8 cellular contexts compared by ENCODE assay signal in the genomic region with DNA sequence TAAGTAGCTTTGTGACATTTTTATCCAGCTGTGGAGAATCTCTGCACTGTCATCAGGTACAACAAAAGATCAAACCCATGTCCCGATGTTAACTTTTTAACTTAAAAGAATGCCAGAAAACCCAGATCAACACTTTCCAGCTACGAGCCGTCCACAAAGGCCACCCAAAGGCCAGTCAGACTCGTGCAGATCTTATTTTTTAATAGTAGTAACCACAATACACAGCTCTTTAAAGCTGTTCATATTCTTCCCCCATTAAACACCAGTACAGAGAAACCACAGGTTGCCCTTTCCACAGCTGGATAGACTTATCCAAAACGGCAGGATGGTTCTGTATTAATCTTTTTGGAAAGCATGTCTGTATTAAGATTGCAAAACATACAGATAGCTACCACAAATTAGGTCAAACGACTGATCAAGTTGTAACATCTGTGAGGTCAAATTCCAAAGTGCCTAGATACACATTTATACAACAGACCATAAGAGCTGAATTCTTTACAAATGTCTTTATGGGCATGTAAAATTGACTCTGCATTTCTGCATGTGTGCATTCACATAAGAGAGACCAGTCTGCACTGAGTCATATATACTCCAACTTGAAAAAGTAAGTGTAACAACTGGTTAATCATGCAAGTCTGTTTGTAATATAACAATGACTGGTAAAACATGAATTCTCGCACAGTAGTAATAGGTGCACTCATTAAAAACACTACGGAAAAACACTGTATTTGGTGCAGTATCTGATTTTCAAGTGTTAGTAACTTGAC. TPM values are rescaled to one million over a fixed set of nuclear protein-coding genes. Genes with fewer than 3 reads are reported as not detected.
DNase-seq lines count a peak whose midpoint lies in the region; ATAC-seq lines count a peak whose summit lies in the region.

No MANE protein-coding gene starts in this region.

- peak overlapping the region; percentile 96 for H3K9ac ChIP-seq in mucosa of stomach (ENCODE audit: low read length)

- H3K9me3 ChIP-seq in mucosa of stomach (ENCODE audit: control insufficient read depth, low read length), result no peaks in the 10 kb centered on the region

- H3K4me3 ChIP-seq in mucosa of stomach (ENCODE audit: low read length), result peak overlapping the region; percentile 39

- no peaks in the 10 kb centered on the region for H3K27me3 ChIP-seq in mucosa of stomach (ENCODE audit: control insufficient read depth, insufficient read depth, low read length)

- no peak for ATAC-seq in HG03442 (IDR thresholded peaks at IDR 0.05; ENCODE audit: unreplicated experiment)

- peaks cover 18% of the 10 kb centered on the region for H3K36me3 ChIP-seq in mucosa of stomach (ENCODE audit: control insufficient read depth, insufficient read depth, low read length)

- peaks cover 31% of the 10 kb centered on the region for H3K4me1 ChIP-seq in mucosa of stomach (ENCODE audit: control insufficient read depth, insufficient read depth, low read length)

- peak; percentile 50 for DNase-seq in NCI-H2171 treated with DMSO at 0.1 percent for 48 hours (lab: John Stamatoyannopoulos, UW)
- no peak for DNase-seq in NCI-H2171 (lab: John Stamatoyannopoulos, UW)
- DNase-seq in OCI-M1 (lab: John Stamatoyannopoulos, UW), result peak; percentile 93
- peak; percentile 49 for DNase-seq in dermis blood vessel endothelial cell
- DNase-seq in D341Med (ENCODE audit: low spot score), result no peak
- no peak for DNase-seq in activated CD4-positive, alpha-beta T cell treated with anti-CD3 and anti-CD28 coated beads for 4 hours

RNA-seq across cellular contexts. Expression of a gene that starts 5.1 kb away (rescaled TPM):
- 104 and 115 TPM in 2 replicates for total RNA-seq in dermis blood vessel endothelial cell

Comparison
In these comparisons a context has a peak if more than half of its experiments do, and no peak if none do; other contexts are left out.
1. DNase-seq: peak in NCI-H2171 treated with DMSO at 0.1 percent for 48 hours (single experiment), OCI-M1 (single experiment) and dermis blood vessel endothelial cell (single experiment); none in NCI-H2171 (single experiment), D341Med (single experiment) and activated CD4-positive, alpha-beta T cell treated with anti-CD3 and anti-CD28 coated beads for 4 hours (0 of 2).